16 cellular contexts compared by ENCODE assay signal in genomic region chr4:749771-750666, GRCh38. TPM values are rescaled to one million over a fixed set of nuclear protein-coding genes. Genes with fewer than 3 reads are reported as not detected.
DNase-seq lines count a peak whose midpoint lies in the region; ATAC-seq and TF ChIP-seq lines count a peak whose summit lies in the region.
"Had no signal": no experiment of that assay in that cellular context is flagged by ENCODE, and none has a peak within 500 bp of the region (broad histone marks: within the 10 kb centered on the region; RNA-seq: fewer than 3 reads in every experiment).

No MANE protein-coding gene starts in this region.

- no peak overlapping the region for H3K4me3 Mint-ChIP-seq in stimulated activated naive B cell treated with anti-CD40 and anti-IgM and Interleukin-4, amounts not matched to agents 10 μg/mL and 1 μg/mL and 100 μg/mL, for 72 hours
- H3K4me3 Mint-ChIP-seq: H9, IgD-negative memory B cell had no signal

- peak overlapping the region; percentile 46 for H3K27ac ChIP-seq in layer of hippocampus (ENCODE audit: low read depth, low read length)
- H3K27ac ChIP-seq: colonic mucosa, tibial artery had no signal

- peaks cover 9% of the 10 kb centered on the region in 2 donors for H3K4me1 Mint-ChIP-seq in stimulated activated naive B cell treated with anti-CD40 and anti-IgM and Interleukin-4, amounts not matched to agents 10 μg/mL and 1 μg/mL and 100 μg/mL, for 72 hours
- H3K4me1 Mint-ChIP-seq: H9 had no signal

- H3K9me3 Mint-ChIP-seq in stimulated activated naive B cell treated with anti-CD40 and anti-IgM and Interleukin-4, amounts not matched to agents 10 μg/mL and 1 μg/mL and 100 μg/mL, for 72 hours, result no peaks in the 10 kb centered on the region
- H3K9me3 Mint-ChIP-seq: IgD-negative memory B cell had no signal

- no peaks in the 10 kb centered on the region for H3K27me3 Mint-ChIP-seq in stimulated activated naive B cell treated with anti-CD40 and anti-IgM and Interleukin-4, amounts not matched to agents 10 μg/mL and 1 μg/mL and 100 μg/mL, for 72 hours
- H3K27me3 Mint-ChIP-seq: IgD-negative memory B cell had no signal

- TF ChIP-seq CTCF in choroid plexus epithelial cell (conservative IDR thresholded peaks at IDR 0.05; ENCODE audit: low read depth, low read length), result no peak

- peak overlapping the region; percentile 37 for H3K27ac Mint-ChIP-seq in stimulated activated naive B cell treated with anti-CD40 and anti-IgM and Interleukin-4, amounts not matched to agents 10 μg/mL and 1 μg/mL and 100 μg/mL, for 72 hours
- H3K27ac Mint-ChIP-seq: IgD-negative memory B cell had no signal

- DNase-seq in M059J (ENCODE audit: low read depth), result peak; percentile 55
- DNase-seq in choroid plexus epithelial cell (ENCODE audit: low read depth), result peak; percentile 83
- DNase-seq in stimulated activated naive B cell treated with anti-CD40 and anti-IgM and Interleukin-4, amounts not matched to agents 10 μg/mL and 1 μg/mL and 100 μg/mL, for 72 hours, result no peak
- DNase-seq in germinal center (ENCODE audit: low spot score), result no peak
- no peak for DNase-seq in stimulated activated CD4-positive, alpha-beta T cell treated with anti-CD3 and anti-CD28 coated beads, Interleukin-4, amount 100 ng/mL, for 1 hour
- no peak for DNase-seq in HPDE6-E6E7 (ENCODE audit: extremely low spot score)
- no peak for DNase-seq in NCI-H82 treated with DMSO at 0.1 percent for 48 hours (lab: John Stamatoyannopoulos, UW; ENCODE audit: unreplicated experiment)
- DNase-seq: activated CD4-positive, alpha-beta T cell treated with anti-CD3 and anti-CD28 coated beads for 1 hour; colonic mucosa; H9; mesendoderm; NCI-H1694 treated with DMSO at 0.1 percent for 48 hours; NCI-H82 had no signal

- ATAC-seq in stimulated activated naive B cell treated with anti-CD40 and anti-IgM and Interleukin-4, amounts not matched to agents 10 μg/mL and 1 μg/mL and 100 μg/mL, for 72 hours (replicated peaks), result no peak

- no peak overlapping the region for H3K4me3 ChIP-seq in choroid plexus epithelial cell (ENCODE audit: low read depth, low read length)
- H3K4me3 ChIP-seq: colonic mucosa, tibial artery had no signal

- H3K36me3 Mint-ChIP-seq in stimulated activated naive B cell treated with anti-CD40 and anti-IgM and Interleukin-4, amounts not matched to agents 10 μg/mL and 1 μg/mL and 100 μg/mL, for 72 hours, result peaks cover 27 to 51% of the 10 kb centered on the region in 2 donors
- H3K36me3 Mint-ChIP-seq: IgD-negative memory B cell had no signal

- H3K27me3 ChIP-seq in layer of hippocampus (ENCODE audit: control insufficient read depth, insufficient read depth, low read length), result no peaks in the 10 kb centered on the region
- H3K27me3 ChIP-seq: colonic mucosa, tibial artery had no signal

RNA-seq across cellular contexts. Expression of gene PCGF3, which starts 44.4 kb away (rescaled TPM):
- total RNA-seq in M059J (2014; rRNA removed; shearing (Covaris generic)), result 25.3 and 33.3 TPM in 2 replicates

Comparison
In these comparisons a context has a peak if more than half of its experiments do, and no peak if none do; other contexts are left out.
1. DNase-seq: peak in M059J (single experiment) and choroid plexus epithelial cell (single experiment); none in stimulated activated naive B cell treated with anti-CD40 and anti-IgM and Interleukin-4, amounts not matched to agents 10 μg/mL and 1 μg/mL and 100 μg/mL, for 72 hours (single experiment), germinal center (single experiment), stimulated activated CD4-positive, alpha-beta T cell treated with anti-CD3 and anti-CD28 coated beads, Interleukin-4, amount 100 ng/mL, for 1 hour (single experiment), HPDE6-E6E7 (single experiment) and NCI-H82 treated with DMSO at 0.1 percent for 48 hours (single experiment).